Comparison of ENCODE assay signal across 1 cellular context in the genomic region with DNA sequence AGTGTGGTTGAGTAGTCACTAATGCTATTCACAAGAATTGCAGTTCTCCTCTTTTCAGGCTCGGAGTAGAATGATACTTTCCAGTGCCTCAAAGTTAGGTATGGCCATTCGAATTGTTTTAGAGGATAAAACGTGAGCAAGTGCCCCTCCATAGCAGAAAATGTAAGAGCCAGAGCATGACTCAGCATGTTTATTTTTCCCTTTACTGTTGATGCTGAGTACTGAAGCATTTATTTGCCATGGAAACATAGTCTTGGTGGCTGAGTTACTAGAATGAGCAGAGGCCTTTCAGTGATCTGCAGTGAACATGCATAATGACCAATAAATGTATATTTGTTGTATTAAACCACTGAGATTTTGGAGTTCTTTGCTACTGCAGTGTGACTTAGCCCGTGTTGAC.
TF ChIP-seq lines count a peak whose summit lies in the region.

No MANE protein-coding gene starts in this region.

TF ChIP-seq in HepG2, 621 proteins besides CTCF, POLR2A, EP300 and RAD21 (continued from another document):
- TF ChIP-seq, protein P1, sequence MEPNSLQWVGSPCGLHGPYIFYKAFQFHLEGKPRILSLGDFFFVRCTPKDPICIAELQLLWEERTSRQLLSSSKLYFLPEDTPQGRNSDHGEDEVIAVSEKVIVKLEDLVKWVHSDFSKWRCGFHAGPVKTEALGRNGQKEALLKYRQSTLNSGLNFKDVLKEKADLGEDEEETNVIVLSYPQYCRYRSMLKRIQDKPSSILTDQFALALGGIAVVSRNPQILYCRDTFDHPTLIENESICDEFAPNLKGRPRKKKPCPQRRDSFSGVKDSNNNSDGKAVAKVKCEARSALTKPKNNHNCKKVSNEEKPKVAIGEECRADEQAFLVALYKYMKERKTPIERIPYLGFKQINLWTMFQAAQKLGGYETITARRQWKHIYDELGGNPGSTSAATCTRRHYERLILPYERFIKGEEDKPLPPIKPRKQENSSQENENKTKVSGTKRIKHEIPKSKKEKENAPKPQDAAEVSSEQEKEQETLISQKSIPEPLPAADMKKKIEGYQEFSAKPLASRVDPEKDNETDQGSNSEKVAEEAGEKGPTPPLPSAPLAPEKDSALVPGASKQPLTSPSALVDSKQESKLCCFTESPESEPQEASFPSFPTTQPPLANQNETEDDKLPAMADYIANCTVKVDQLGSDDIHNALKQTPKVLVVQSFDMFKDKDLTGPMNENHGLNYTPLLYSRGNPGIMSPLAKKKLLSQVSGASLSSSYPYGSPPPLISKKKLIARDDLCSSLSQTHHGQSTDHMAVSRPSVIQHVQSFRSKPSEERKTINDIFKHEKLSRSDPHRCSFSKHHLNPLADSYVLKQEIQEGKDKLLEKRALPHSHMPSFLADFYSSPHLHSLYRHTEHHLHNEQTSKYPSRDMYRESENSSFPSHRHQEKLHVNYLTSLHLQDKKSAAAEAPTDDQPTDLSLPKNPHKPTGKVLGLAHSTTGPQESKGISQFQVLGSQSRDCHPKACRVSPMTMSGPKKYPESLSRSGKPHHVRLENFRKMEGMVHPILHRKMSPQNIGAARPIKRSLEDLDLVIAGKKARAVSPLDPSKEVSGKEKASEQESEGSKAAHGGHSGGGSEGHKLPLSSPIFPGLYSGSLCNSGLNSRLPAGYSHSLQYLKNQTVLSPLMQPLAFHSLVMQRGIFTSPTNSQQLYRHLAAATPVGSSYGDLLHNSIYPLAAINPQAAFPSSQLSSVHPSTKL (CRISPR knock-in tag; IDR thresholded peaks at IDR 0.05): no peak
- TF ChIP-seq MAFG (CRISPR knock-in tag; IDR thresholded peaks at IDR 0.05) (peak; percentile 54; the same call in 1 of the 2 replicates), ZNF264 (CRISPR knock-in tag; IDR thresholded peaks at IDR 0.05) (no peak), ZNF569 (CRISPR knock-in tag; IDR thresholded peaks at IDR 0.05; ENCODE audit: borderline replicate concordance) (no peak), RXRB (CRISPR knock-in tag; IDR thresholded peaks at IDR 0.05; ENCODE audit: borderline replicate concordance) (no peak), ZNF564 (CRISPR knock-in tag; IDR thresholded peaks at IDR 0.05) (no peak)
- TF ChIP-seq, protein P2, sequence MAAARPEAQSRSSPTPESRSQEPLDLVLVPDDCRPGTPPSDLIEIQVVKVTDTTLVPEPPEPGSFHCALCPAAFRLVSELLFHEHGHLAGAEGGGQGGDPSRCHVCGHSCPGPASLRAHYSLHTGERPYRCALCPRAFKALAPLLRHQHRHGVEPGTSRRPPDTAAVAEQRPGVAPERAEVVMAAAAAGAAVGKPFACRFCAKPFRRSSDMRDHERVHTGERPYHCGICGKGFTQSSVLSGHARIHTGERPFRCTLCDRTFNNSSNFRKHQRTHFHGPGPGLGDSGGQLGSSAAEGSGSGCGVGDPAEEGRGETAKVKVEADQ (CRISPR knock-in tag; IDR thresholded peaks at IDR 0.05; ENCODE audit: borderline replicate concordance): no peak
- TF ChIP-seq, protein P3, sequence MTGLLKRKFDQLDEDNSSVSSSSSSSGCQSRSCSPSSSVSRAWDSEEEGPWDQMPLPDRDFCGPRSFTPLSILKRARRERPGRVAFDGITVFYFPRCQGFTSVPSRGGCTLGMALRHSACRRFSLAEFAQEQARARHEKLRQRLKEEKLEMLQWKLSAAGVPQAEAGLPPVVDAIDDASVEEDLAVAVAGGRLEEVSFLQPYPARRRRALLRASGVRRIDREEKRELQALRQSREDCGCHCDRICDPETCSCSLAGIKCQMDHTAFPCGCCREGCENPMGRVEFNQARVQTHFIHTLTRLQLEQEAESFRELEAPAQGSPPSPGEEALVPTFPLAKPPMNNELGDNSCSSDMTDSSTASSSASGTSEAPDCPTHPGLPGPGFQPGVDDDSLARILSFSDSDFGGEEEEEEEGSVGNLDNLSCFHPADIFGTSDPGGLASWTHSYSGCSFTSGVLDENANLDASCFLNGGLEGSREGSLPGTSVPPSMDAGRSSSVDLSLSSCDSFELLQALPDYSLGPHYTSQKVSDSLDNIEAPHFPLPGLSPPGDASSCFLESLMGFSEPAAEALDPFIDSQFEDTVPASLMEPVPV (CRISPR knock-in tag; IDR thresholded peaks at IDR 0.05): no peak
